In the genomic region with DNA sequence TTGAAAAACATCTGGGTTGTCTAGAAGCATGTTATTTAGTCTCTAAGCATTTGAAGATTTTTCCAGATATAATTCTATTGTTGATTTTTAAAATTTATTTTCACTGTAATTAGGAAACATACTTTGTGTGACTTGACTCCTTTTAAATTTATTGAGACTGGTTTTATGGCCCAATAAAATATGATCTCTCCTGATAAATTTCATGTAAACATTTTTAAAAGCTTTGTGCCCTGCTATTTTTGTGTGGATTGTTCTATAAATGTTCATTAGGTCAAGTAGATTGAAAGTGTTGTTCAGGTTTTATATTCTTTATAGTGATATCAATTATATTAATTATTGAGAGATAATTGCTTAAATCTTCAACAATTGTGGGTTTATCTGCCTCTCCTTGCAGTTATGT, we compare ENCODE assay signal across 27 cellular contexts.
"Had no signal": no experiment of that assay in that cellular context is flagged by ENCODE, and none has a peak within 500 bp of the region (broad histone marks: within the 10 kb centered on the region; RNA-seq: fewer than 3 reads in every experiment).

No MANE protein-coding gene starts in this region.

- H3K4me1 ChIP-seq: stomach, suprapubic skin, testis, thyroid gland, tibial artery, tibial nerve, upper lobe of left lung, upper lobe of right lung, uterus, vagina had no signal

- ATAC-seq: stimulated activated effector memory CD8-positive, alpha-beta T cell treated with anti-CD3 and anti-CD28 coated beads, Interleukin-12 subunit alpha, Interleukin-12 subunit beta, amount 100 ng/mL, for 72 hours; stimulated activated memory B cell treated with anti-CD40 and anti-IgM and Interleukin-4, amounts not matched to agents 10 μg/mL and 1 μg/mL and 100 μg/mL, for 72 hours; stimulated activated naive B cell treated with anti-CD40 and anti-IgM and Interleukin-4, amounts not matched to agents 10 μg/mL and 1 μg/mL and 100 μg/mL, for 72 hours; stimulated activated naive CD8-positive, alpha-beta T cell treated with anti-CD3 and anti-CD28 coated beads, Interleukin-15, amount 100 ng/mL, for 72 hours; stimulated activated naive CD8-positive, alpha-beta T cell treated with anti-CD3 and anti-CD28 coated beads, Interleukin-15, Interleukin-2, amounts not matched to agents 100 U/mL and 50 U/mL, for 24 hours; upper lobe of right lung had no signal

- FAIRE-seq: urothelium cell line had no signal

- H3K27ac ChIP-seq: stomach, suprapubic skin, testis, thoracic aorta, thyroid gland, tibial artery, tibial nerve, transverse colon, upper lobe of left lung, upper lobe of right lung, uterus, vagina had no signal

- H3K4me3 ChIP-seq: stomach, suprapubic skin, testis, thoracic aorta, thyroid gland, tibial artery, tibial nerve, transverse colon, upper lobe of left lung, upper lobe of right lung, uterus, vagina had no signal

- H3K9me3 ChIP-seq: suprapubic skin, testis, thoracic aorta, thyroid gland, upper lobe of right lung, uterus had no signal

- DNase-seq: stimulated activated CD4-positive, alpha-beta T cell treated with anti-CD3 and anti-CD28 coated beads, Interleukin-2, amount 100 ng/mL, for 48 hours; stimulated activated CD4-positive, alpha-beta T cell treated with anti-CD3 and anti-CD28 coated beads, Interleukin-4, amount 100 ng/mL, for 1 hour; stimulated activated CD4-positive, alpha-beta T cell treated with anti-CD3 and anti-CD28 coated beads, Interleukin-4, amount 100 ng/mL, for 24 hours; stimulated activated CD4-positive, alpha-beta T cell treated with anti-CD3 and anti-CD28 coated beads, Interleukin-4, amount 100 ng/mL, for 4 hours; stimulated activated CD8-positive, alpha-beta memory T cell treated with anti-CD3 and anti-CD28 coated beads, Interleukin-4, amount 100 ng/mL, for 48 hours; stimulated activated naive B cell treated with anti-CD40 and anti-IgM and Interleukin-4, amounts not matched to agents 10 μg/mL and 1 μg/mL and 100 μg/mL, for 72 hours; stimulated activated naive CD4-positive, alpha-beta T cell; stimulated activated naive CD4-positive, alpha-beta T cell treated with Interleukin-2 at 50 U/mL for 16 hours; stimulated activated naive CD8-positive, alpha-beta T cell treated with anti-CD3 and anti-CD28 coated beads, Interleukin-15, amount 100 ng/mL, for 72 hours; stimulated activated naive CD8-positive, alpha-beta T cell treated with anti-CD3 and anti-CD28 coated beads, Interleukin-15, Interleukin-2, amounts not matched to agents 100 U/mL and 50 U/mL, for 24 hours; stomach; substantia nigra; testis; thyroid gland; tibial artery; transverse colon; trophoblast cell; upper lobe of left lung; upper lobe of right lung; uterus had no signal

- H3K36me3 ChIP-seq: stomach, suprapubic skin, thoracic aorta, thyroid gland, tibial artery, tibial nerve, transverse colon, upper lobe of left lung, upper lobe of right lung, uterus, vagina had no signal
